Comparison of ENCODE assay signal across 10 cellular contexts in genomic region chr16:15952265-15952711, GRCh38. TPM values are rescaled to one million over a fixed set of nuclear protein-coding genes. Genes with fewer than 3 reads are reported as not detected.
DNase-seq lines count a peak whose midpoint lies in the region; ATAC-seq and TF ChIP-seq lines count a peak whose summit lies in the region.
"Had no signal": no experiment of that assay in that cellular context is flagged by ENCODE, and none has a peak within 500 bp of the region (broad histone marks: within the 10 kb centered on the region; RNA-seq: fewer than 3 reads in every experiment).

No MANE protein-coding gene starts in this region.

- H3K4me3 Mint-ChIP-seq in CD8-positive, alpha-beta memory T cell: peak overlapping the region; percentile 26 to 98 (median 79)

- H3K27me3 ChIP-seq in CD8-positive, alpha-beta memory T cell (ENCODE audit: insufficient read depth, low read length, poor library complexity, severe bottlenecking): no peaks in the 10 kb centered on the region
- H3K27me3 ChIP-seq in Panc1 (ENCODE audit: control insufficient read depth, insufficient read depth, low read length): no peaks in the 10 kb centered on the region
- H3K27me3 ChIP-seq: SJSA1 had no signal

- peaks cover 43 to 75% (median 64%) of the 10 kb centered on the region in 3 donors for H3K4me1 Mint-ChIP-seq in CD8-positive, alpha-beta memory T cell

- no peak overlapping the region for H3K27ac ChIP-seq in CD8-positive, alpha-beta memory T cell (ENCODE audit: low read depth, low read length)
- H3K27ac ChIP-seq in Panc1 (ENCODE audit: low read length): peak overlapping the region; percentile 98
- H3K27ac ChIP-seq in coronary artery: peak overlapping the region; percentile 75 to 87
- H3K27ac ChIP-seq: SJSA1 had no signal

- POLR2A ChIA-PET in CD8-positive, alpha-beta memory T cell (lab: Charles Lee): interaction anchor here (0.6 kb wide), 1 partner anchor 53 kb away, joined by 6 read pairs; no protein-coding TSS in a partner anchor
- POLR2A ChIA-PET in Panc1 (lab: Charles Lee): interaction anchor here (0.5 to 0.6 kb wide), 2 partner anchors 53 to 114 kb away, joined by 4 to 5 read pairs; no protein-coding TSS in a partner anchor

- H3K36me3 ChIP-seq in CD8-positive, alpha-beta memory T cell (ENCODE audit: insufficient read depth, low read length): no peaks in the 10 kb centered on the region
- no peaks in the 10 kb centered on the region; the same call in 1 of the 2 replicates for H3K36me3 ChIP-seq in Panc1 (ENCODE audit: control insufficient read depth, insufficient read depth, low read length)

- no peaks in the 10 kb centered on the region for H3K9me3 ChIP-seq in CD8-positive, alpha-beta memory T cell (ENCODE audit: low read length)
- H3K9me3 ChIP-seq in Panc1 (ENCODE audit: control insufficient read depth, insufficient read depth, low read depth, low read length): no peaks in the 10 kb centered on the region
- H3K9me3 ChIP-seq: SJSA1 had no signal

- in situ Hi-C loops in Panc1 (cut with HindIII; ENCODE audit: low pct_unique_long_range_greater_than_20kb, low sequenced_read_pairs): no loop called here

- H3K27me3 Mint-ChIP-seq in CD8-positive, alpha-beta memory T cell: peaks cover 0 to 4% of the 10 kb centered on the region in 2 donors

- no peak for ATAC-seq in Panc1
- no peak for ATAC-seq in HG02840 (IDR thresholded peaks at IDR 0.05; ENCODE audit: low FRiP score, unreplicated experiment)

- H3K4me1 ChIP-seq in CD8-positive, alpha-beta memory T cell (ENCODE audit: insufficient read depth, low read length): peaks cover 41% of the 10 kb centered on the region
- peaks cover 73% of the 10 kb centered on the region for H3K4me1 ChIP-seq in Panc1 (ENCODE audit: control insufficient read depth, insufficient read depth, low read length)

- H3K36me3 Mint-ChIP-seq in CD8-positive, alpha-beta memory T cell: peaks cover 0 to 24% (median 4%) of the 10 kb centered on the region in 3 donors

- H3K4me3 ChIP-seq in CD8-positive, alpha-beta memory T cell (ENCODE audit: low read length): no peak overlapping the region
- H3K4me3 ChIP-seq in Panc1 (ENCODE audit: low read depth in 2 of 2, low read length in 2 of 2) (peak overlapping the region; percentile 76 to 77), coronary artery (no peak overlapping the region)
- H3K4me3 ChIP-seq: SJSA1 had no signal

- intact Hi-C loops in Panc1 (cut with micrococcal nuclease; ENCODE audit: unreplicated experiment): loop anchor here (5.0 kb wide), 1 partner anchor 40 kb away; no protein-coding TSS in a partner anchor

- no TSS peak for BruUV-seq in Panc1 (replicated peaks; lab: Mats Ljungman, UMichigan)

- H3K9me3 Mint-ChIP-seq in CD8-positive, alpha-beta memory T cell: no peaks in the 10 kb centered on the region

- CTCF ChIA-PET in CD8-positive, alpha-beta memory T cell (lab: Charles Lee): no interaction called here
- CTCF ChIA-PET in Panc1 (lab: Charles Lee): interaction anchor here (0.7 kb wide), 1 partner anchor 215 kb away, joined by 5 read pairs; no protein-coding TSS in a partner anchor

- peak overlapping the region; percentile 78 to 99 (median 88) for H3K27ac Mint-ChIP-seq in CD8-positive, alpha-beta memory T cell

- no peak for DNase-seq in CD8-positive, alpha-beta memory T cell
- DNase-seq in Panc1 (ENCODE audit: low read depth, low spot score) (no peak), coronary artery (ENCODE audit: low spot score) (no peak), pulmonary artery endothelial cell (ENCODE audit: low read depth, low spot score) (peak; percentile 32), NCI-H69 (lab: John Stamatoyannopoulos, UW) (no peak), NCI-H1694 (lab: John Stamatoyannopoulos, UW) (no peak), kidney glomerular epithelial cell (lab: John Stamatoyannopoulos, UW) (no peak)
- DNase-seq: midbrain had no signal

- TF ChIP-seq CTCF in Panc1 (IDR thresholded peaks at IDR 0.05) (no peak), coronary artery (IDR thresholded peaks at IDR 0.05) (no peak)

RNA-seq across cellular contexts. Expression of gene ABCC1, which starts 2.9 kb away (rescaled TPM):
- total RNA-seq in CD8-positive, alpha-beta memory T cell: 10 to 100 TPM; 64.6 to 64.8 TPM
- polyA plus RNA-seq in CD8-positive, alpha-beta memory T cell: 9.9 TPM
- 296 TPM for total RNA-seq in Panc1 (2021; ENCODE audit: unreplicated experiment)
- polyA plus RNA-seq in Panc1 (2012; ENCODE audit: insufficient read length): 397 TPM
- 51.4 and 52.6 TPM in 2 replicates for total RNA-seq in pulmonary artery endothelial cell

Comparison
In these comparisons a context has a peak if more than half of its experiments do, and no peak if none do; other contexts are left out.
1. H3K4me3 ChIP-seq: peak in Panc1 (2 of 2); none in CD8-positive, alpha-beta memory T cell (single experiment) and coronary artery (single experiment).